In genomic region chr1:237981223-237981622, GRCh38 we compare ENCODE assay signal across 16 cellular contexts.
"Had no signal": no experiment of that assay in that cellular context is flagged by ENCODE, and none has a peak within 500 bp of the region (broad histone marks: within the 10 kb centered on the region; RNA-seq: fewer than 3 reads in every experiment).

No MANE protein-coding gene starts in this region.

- H3K36me3 ChIP-seq: left ventricle myocardium inferior, lower lobe of right lung, right atrium auricular region, sigmoid colon had no signal

- H3K4me2 ChIP-seq: hepatocyte had no signal

- H3K9me3 ChIP-seq: left ventricle myocardium inferior, lower lobe of right lung, right atrium auricular region, sigmoid colon had no signal

- H3K4me1 ChIP-seq: left ventricle myocardium inferior, lower lobe of right lung, right atrium auricular region, sigmoid colon had no signal

- DNase-seq: effector CD4-positive, alpha-beta T cell; endodermal cell; foreskin melanocyte; head of caudate nucleus; kidney; left cardiac atrium; left ventricle myocardium inferior; lower lobe of right lung; natural killer cell; posterior cingulate gyrus; sigmoid colon; stimulated activated naive CD4-positive, alpha-beta T cell treated with Interleukin-2 at 50 U/mL for 16 hours; trophoblast cell had no signal

- H3K27ac ChIP-seq: hepatocyte, left ventricle myocardium inferior, lower lobe of right lung, right atrium auricular region, sigmoid colon, skin epidermis had no signal

- H3K4me3 ChIP-seq: hepatocyte, left ventricle myocardium inferior, lower lobe of right lung, right atrium auricular region, sigmoid colon, skin epidermis had no signal

- H3K27me3 ChIP-seq: hepatocyte, right atrium auricular region, sigmoid colon had no signal
